Comparison of ENCODE assay signal across 27 cellular contexts in the genomic region with DNA sequence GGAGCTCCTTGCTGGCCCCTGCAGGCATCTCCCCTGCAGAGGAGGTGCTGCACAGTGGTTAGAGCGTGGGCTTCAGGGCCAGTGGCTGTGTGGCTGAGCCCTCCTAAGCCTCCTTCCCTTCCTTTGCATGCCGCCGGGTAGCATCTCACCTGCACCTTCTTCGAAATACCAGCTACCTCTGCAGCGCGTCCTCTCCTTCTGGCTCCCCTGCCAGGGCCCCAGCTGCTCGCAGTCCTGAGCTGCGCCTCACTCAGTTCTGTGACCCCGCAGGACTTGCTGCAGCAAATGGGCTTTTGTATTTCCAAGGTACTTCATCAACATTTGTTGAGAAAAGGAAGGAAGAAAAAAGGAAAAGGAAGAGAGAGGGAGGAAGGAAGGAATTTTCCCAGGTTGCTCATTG.
DNase-seq lines count a peak whose midpoint lies in the region; ATAC-seq, FAIRE-seq and TF ChIP-seq lines count a peak whose summit lies in the region.
"Had no signal": no experiment of that assay in that cellular context is flagged by ENCODE, and none has a peak within 500 bp of the region (broad histone marks: within the 10 kb centered on the region; RNA-seq: fewer than 3 reads in every experiment).

No MANE protein-coding gene starts in this region.

- no peak overlapping the region for H3K14ac ChIP-seq in H1 (ENCODE audit: insufficient read length)

- H3K36me3 Mint-ChIP-seq in activated CD4-positive, alpha-beta T cell treated with anti-CD3 and anti-CD28 coated beads for 36 hours (ENCODE audit: low read depth) = no peaks in the 10 kb centered on the region
- H3K36me3 Mint-ChIP-seq: CD4-positive, alpha-beta memory T cell; CD4-positive, CD25-positive, alpha-beta regulatory T cell had no signal

- no peak for TF ChIP-seq EP300 in H1 (IDR thresholded peaks at IDR 0.05; ENCODE audit: borderline replicate concordance in 1 of 2, low read depth in 2 of 2, low read length in 2 of 2)

- no peak overlapping the region for H2BK15ac ChIP-seq in H1 (ENCODE audit: low read length)

- 86% methylated on average over 9 of the region's 9 CpGs; no CpG with 5 or more reads in 1 of the 2 experiments for WGBS in H1 (ENCODE audit: extremely low coverage in 1 of 2, insufficient coverage in 1 of 2, insufficient read length in 1 of 2, insufficient replicate concordance in 2 of 2, low coverage in 1 of 2, low lambda C conversion rate in 2 of 2, missing lambda C conversion rate in 1 of 2), 2 experiments

- H3K79me1 ChIP-seq in H1 (ENCODE audit: low read depth, low read length) = no peaks in the 10 kb centered on the region

- H2BK120ac ChIP-seq in H1 (replicated peaks; ENCODE audit: low read depth, low read length) = no peak overlapping the region

- no peak for DNase-seq in activated CD4-positive, alpha-beta T cell treated with anti-CD3 and anti-CD28 coated beads for 36 hours
- DNase-seq in activated CD4-positive, alpha-beta T cell treated with anti-CD3 and anti-CD28 coated beads for 48 hours = no peak
- DNase-seq in cerebellar cortex (ENCODE audit: low spot score) (peak; percentile 59), H1 (ENCODE audit: low read depth in 1 of 2, low spot score in 2 of 2) (no peak), HEK293T (ENCODE audit: extremely low spot score) (no peak), BE2C (no peak), pons (ENCODE audit: low spot score) (no peak)
- DNase-seq: AML-193; C1 segment of cervical spinal cord; CD4-positive, alpha-beta memory T cell; CD4-positive, CD25-positive, alpha-beta regulatory T cell; CD8-positive, alpha-beta memory T cell; COR-L47; DMS 273 treated with DMSO at 0.1 percent for 48 hours; DMS153; DMS53; DMS79; DND-41; EL; GF-D8 had no signal

- no peak overlapping the region for H3K18ac ChIP-seq in H1 (ENCODE audit: extremely low read depth, low read length)

- TF ChIP-seq RAD21 in H1 (IDR thresholded peaks at IDR 0.05 in 1 of 2, conservative IDR thresholded peaks at IDR 0.05 in 1 of 2; ENCODE audit: low read depth in 2 of 2, low read length in 2 of 2) = no peak

- H4K20me1 ChIP-seq in H1 (replicated peaks in 1 of 2; ENCODE audit: control insufficient read depth in 1 of 2, insufficient read depth in 2 of 2, low read length in 2 of 2) = no peaks in the 10 kb centered on the region
- H4K20me1 ChIP-seq: BLaER1 had no signal

- H3K4me1 Mint-ChIP-seq in activated CD4-positive, alpha-beta T cell treated with anti-CD3 and anti-CD28 coated beads for 36 hours = no peaks in the 10 kb centered on the region
- H3K4me1 Mint-ChIP-seq: B cell; CD14-positive monocyte; CD4-positive, alpha-beta memory T cell; CD4-positive, CD25-positive, alpha-beta regulatory T cell had no signal

- H2BK20ac ChIP-seq in H1 (ENCODE audit: low read length) = no peak overlapping the region

- peak overlapping the region; percentile 63; the same call in 1 of the 2 replicates for H4K8ac ChIP-seq in H1 (ENCODE audit: extremely low read depth, insufficient read depth, low read length)

- no peak overlapping the region for H2BK12ac ChIP-seq in H1 (ENCODE audit: low read depth, low read length)

- no peak for TF ChIP-seq POLR2A in H1 (IDR thresholded peaks at IDR 0.05; ENCODE audit: control extremely low read depth in 1 of 2, low read depth in 2 of 2, low read length in 2 of 2)

- CTCF ChIA-PET in activated CD4-positive, alpha-beta T cell treated with anti-CD3 and anti-CD28 coated beads for 36 hours (lab: Charles Lee) = interaction anchor here (1.8 kb wide), 1 partner anchor 8 kb away, joined by 6 read pairs; no protein-coding TSS in a partner anchor
- CTCF ChIA-PET in H1 (lab: Charles Lee; ENCODE audit: partially characterized antibody) = interaction anchor here (1.0 to 2.5 kb wide), 9 partner anchors 11 to 494 kb away, joined by 3 to 6 read pairs (median 3); no protein-coding TSS in a partner anchor
- CTCF ChIA-PET in HEK293T (lab: Yijun Ruan, JAX) = no interaction called here

- no peaks in the 10 kb centered on the region for H3K27me3 Mint-ChIP-seq in activated CD4-positive, alpha-beta T cell treated with anti-CD3 and anti-CD28 coated beads for 36 hours
- H3K27me3 Mint-ChIP-seq: CD8-positive, alpha-beta memory T cell had no signal

- no peak overlapping the region for H3K23ac ChIP-seq in H1 (ENCODE audit: insufficient read length)

- no peaks in the 10 kb centered on the region for H3K9me3 Mint-ChIP-seq in activated CD4-positive, alpha-beta T cell treated with anti-CD3 and anti-CD28 coated beads for 36 hours (ENCODE audit: low read depth)
- H3K9me3 Mint-ChIP-seq: CD4-positive, alpha-beta memory T cell; CD4-positive, CD25-positive, alpha-beta regulatory T cell; CD8-positive, alpha-beta memory T cell had no signal

- no peak for FAIRE-seq in H1 (lab: Jason Lieb, UNC)
- FAIRE-seq: A549, G401.6, GM12891 had no signal

- no peak overlapping the region for H3K4me3 ChIP-seq in H1 (ENCODE audit: extremely low read depth in 1 of 4, insufficient read depth in 2 of 4, low read depth in 3 of 4, low read length in 4 of 4)
- H3K4me3 ChIP-seq in BE2C (ENCODE audit: low read depth, low read length) = no peak overlapping the region
- H3K4me3 ChIP-seq: A549, BLaER1 had no signal

- H3K4ac ChIP-seq in H1 (replicated peaks; ENCODE audit: insufficient read length, low read depth, low read length) = no peak overlapping the region

- TF ChIP-seq CTCF in H1 (IDR thresholded peaks at IDR 0.05; ENCODE audit: control extremely low read depth in 1 of 3, insufficient read depth in 1 of 3, low read depth in 1 of 3, low read length in 3 of 3) (no peak), BE2C (IDR thresholded peaks at IDR 0.05; ENCODE audit: low read depth, low read length) (no peak)

- H3K27ac ChIP-seq in H1 (ENCODE audit: low read depth, low read length) = no peak overlapping the region
- H3K27ac ChIP-seq: 22Rv1, A549, BLaER1 had no signal

- no peaks in the 10 kb centered on the region for H3K9me3 ChIP-seq in H1 (ENCODE audit: insufficient read depth in 2 of 2, low read depth in 1 of 2, low read length in 1 of 2)
- H3K9me3 ChIP-seq in BE2C = no peaks in the 10 kb centered on the region
- H3K9me3 ChIP-seq: A549, BLaER1 had no signal

- peak overlapping the region; percentile 24 for H3K27ac Mint-ChIP-seq in activated CD4-positive, alpha-beta T cell treated with anti-CD3 and anti-CD28 coated beads for 36 hours
- H3K27ac Mint-ChIP-seq: B cell; CD4-positive, alpha-beta memory T cell; CD4-positive, CD25-positive, alpha-beta regulatory T cell; CD8-positive, alpha-beta memory T cell had no signal

- H3K4me2 ChIP-seq in H1 (ENCODE audit: insufficient read depth in 1 of 2, low read depth in 2 of 2, low read length in 2 of 2) = no peak overlapping the region
- H3K4me2 ChIP-seq: A549, BLaER1 had no signal

- intact Hi-C loops in activated CD4-positive, alpha-beta T cell treated with anti-CD3 and anti-CD28 coated beads for 36 hours (cut with DNase I, micrococcal nuclease) = no loop called here

- no peaks in the 10 kb centered on the region for H3K4me1 ChIP-seq in H1 (replicated peaks in 1 of 4; ENCODE audit: control insufficient read depth in 3 of 4, insufficient read depth in 4 of 4, low read length in 3 of 4)
- H3K4me1 ChIP-seq in BE2C = no peaks in the 10 kb centered on the region

- H2AK5ac ChIP-seq in H1 (ENCODE audit: low read depth, low read length) = no peak overlapping the region

- POLR2A ChIA-PET in activated CD4-positive, alpha-beta T cell treated with anti-CD3 and anti-CD28 coated beads for 36 hours (lab: Charles Lee) = no interaction called here
- POLR2A ChIA-PET in H1 (lab: Charles Lee; ENCODE audit: partially characterized antibody) (no interaction called here), HEK293T (lab: Yijun Ruan, JAX) (no interaction called here)

- H3K9ac ChIP-seq in H1 (replicated peaks in 1 of 4; ENCODE audit: extremely low read depth in 1 of 4, low read depth in 3 of 4, low read length in 3 of 4) = no peak overlapping the region
- H3K9ac ChIP-seq: BLaER1 had no signal

- H3K36me3 ChIP-seq in H1 (ENCODE audit: control insufficient read depth in 2 of 4, insufficient read depth in 4 of 4, low read length in 3 of 4) (no peaks in the 10 kb centered on the region), BE2C (no peaks in the 10 kb centered on the region)
- H3K36me3 ChIP-seq: BLaER1 had no signal

- no peak overlapping the region for H2AFZ ChIP-seq in H1 (ENCODE audit: low read length)

- H4K91ac ChIP-seq in H1 (replicated peaks; ENCODE audit: insufficient read length, low read length) = no peak overlapping the region

- ATAC-seq in activated CD4-positive, alpha-beta T cell treated with anti-CD3 and anti-CD28 coated beads for 36 hours = no peak
- ATAC-seq: A549 had no signal

- no peaks in the 10 kb centered on the region for H3K79me2 ChIP-seq in H1 (ENCODE audit: control insufficient read depth in 1 of 2, insufficient read depth in 2 of 2, low read length in 2 of 2)

- no peak overlapping the region for H3K4me3 Mint-ChIP-seq in activated CD4-positive, alpha-beta T cell treated with anti-CD3 and anti-CD28 coated beads for 36 hours
- H3K4me3 Mint-ChIP-seq: B cell; CD14-positive monocyte; CD4-positive, alpha-beta memory T cell; CD4-positive, CD25-positive, alpha-beta regulatory T cell; CD8-positive, alpha-beta memory T cell had no signal

- H3K23me2 ChIP-seq in H1 (ENCODE audit: low read depth, low read length) = no peaks in the 10 kb centered on the region

- no peak overlapping the region for H4K5ac ChIP-seq in H1 (ENCODE audit: insufficient read length, low read depth, low read length)

- H3K27me3 ChIP-seq in H1 (replicated peaks in 1 of 4; ENCODE audit: control insufficient read depth in 3 of 4, extremely low read depth in 1 of 4, insufficient read depth in 3 of 4, low read length in 3 of 4) (no peaks in the 10 kb centered on the region), BE2C (peaks cover 10% of the 10 kb centered on the region; the same call in 1 of the 2 replicates)
- H3K27me3 ChIP-seq: BLaER1 had no signal

- no peak overlapping the region for H2BK5ac ChIP-seq in H1 (ENCODE audit: low read depth, low read length)

- H3K56ac ChIP-seq in H1 (replicated peaks; ENCODE audit: insufficient read length, low read depth, low read length) = no peak overlapping the region

TF ChIP-seq in H1, 55 proteins besides CTCF, POLR2A, EP300 and RAD21:
- no peak for TF ChIP-seq CREB1 (IDR thresholded peaks at IDR 0.05)
- no peak for TF ChIP-seq SIX5 (IDR thresholded peaks at IDR 0.05; ENCODE audit: low read depth, low read length)
- TF ChIP-seq CBX8 (IDR thresholded peaks at IDR 0.05; ENCODE audit: borderline replicate concordance, low read depth, low read length) = no peak
- no peak for TF ChIP-seq TBP (IDR thresholded peaks at IDR 0.05; ENCODE audit: low read depth, low read length)

TF ChIP-seq in HEK293T, 16 proteins besides CTCF, POLR2A, EP300 and RAD21 (continues in another document):
- no peak for TF ChIP-seq BHLHE40 (IDR thresholded peaks at IDR 0.05; ENCODE audit: borderline replicate concordance)
- TF ChIP-seq FOXA1 (IDR thresholded peaks at IDR 0.05) = no peak
- TF ChIP-seq ZNF384 (IDR thresholded peaks at IDR 0.05) = no peak
- no peak for TF ChIP-seq ARNT (IDR thresholded peaks at IDR 0.05)
- no peak for TF ChIP-seq SUZ12 (IDR thresholded peaks at IDR 0.05)
- TF ChIP-seq HDGF (IDR thresholded peaks at IDR 0.05; ENCODE audit: borderline replicate concordance) = no peak
- no peak for TF ChIP-seq SP1 (IDR thresholded peaks at IDR 0.05)
- TF ChIP-seq TARDBP (IDR thresholded peaks at IDR 0.05) = no peak
- no peak for TF ChIP-seq NFRKB (IDR thresholded peaks at IDR 0.05)
- no peak for TF ChIP-seq LEF1 (IDR thresholded peaks at IDR 0.05; ENCODE audit: borderline replicate concordance)
